Comparison of ENCODE assay signal across 14 cellular contexts in the genomic region with DNA sequence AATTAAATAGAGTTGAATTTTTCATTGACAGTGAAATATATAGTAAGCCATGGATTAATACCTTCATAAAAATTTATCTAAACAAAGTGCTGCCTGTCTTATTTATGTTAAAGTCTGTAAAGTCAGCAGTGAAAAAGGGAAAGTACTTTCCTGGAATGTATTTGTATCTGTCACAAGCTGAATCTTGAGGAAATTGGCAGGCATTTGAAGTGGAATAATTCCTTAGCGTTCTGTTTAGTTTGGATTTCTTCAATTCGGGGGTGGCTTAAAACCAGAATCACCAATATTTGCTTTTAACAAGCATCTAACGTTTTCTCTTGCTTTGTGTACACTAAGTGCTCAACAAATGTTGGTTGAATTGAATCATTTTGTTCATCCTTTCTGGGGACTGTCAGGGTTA. TPM values are rescaled to one million over a fixed set of nuclear protein-coding genes. Genes with fewer than 3 reads are reported as not detected.
DNase-seq lines count a peak whose midpoint lies in the region; ATAC-seq and TF ChIP-seq lines count a peak whose summit lies in the region.
"Had no signal": no experiment of that assay in that cellular context is flagged by ENCODE, and none has a peak within 500 bp of the region (broad histone marks: within the 10 kb centered on the region; RNA-seq: fewer than 3 reads in every experiment).

No MANE protein-coding gene starts in this region.

- H3F3A ChIP-seq in PC-3 (ENCODE audit: low read length, unreplicated experiment) = peaks cover 10% of the 10 kb centered on the region

- H3K4me2 ChIP-seq in mesenchymal stem cell (ENCODE audit: low read length, poor library complexity, severe bottlenecking) = no peak overlapping the region
- no peak overlapping the region for H3K4me2 ChIP-seq in PC-3 (ENCODE audit: low read length)

- H2BK12ac ChIP-seq in mesenchymal stem cell (ENCODE audit: low read length in 2 of 2) = no peak overlapping the region

- H3K14ac ChIP-seq in mesenchymal stem cell (ENCODE audit: low read length in 2 of 2) = no peak overlapping the region

- no peak overlapping the region for H2BK120ac ChIP-seq in mesenchymal stem cell (ENCODE audit: low read depth, low read length)

- H3K9me3 ChIP-seq in mesenchymal stem cell (ENCODE audit: control insufficient read depth, low read length) = no peaks in the 10 kb centered on the region
- H3K9me3 ChIP-seq in body of pancreas = no peaks in the 10 kb centered on the region
- no peaks in the 10 kb centered on the region for H3K9me3 ChIP-seq in PC-3 (ENCODE audit: low read length)
- H3K9me3 ChIP-seq: mucosa of descending colon, SJSA1 had no signal

- no peak overlapping the region for H4K91ac ChIP-seq in mesenchymal stem cell (ENCODE audit: low read length)

- no peak overlapping the region for H3K18ac ChIP-seq in mesenchymal stem cell (ENCODE audit: low read depth in 1 of 2, low read length in 2 of 2)

- no peaks in the 10 kb centered on the region for H3K9me3 Mint-ChIP-seq in T-helper 2 cell treated with Interferon-gamma antibody and Interleukin-4, amounts not matched to agents 5 μg/mL and 100 μg/mL, for 36 hours
- H3K9me3 Mint-ChIP-seq in activated T-helper 2 cell treated with anti-CD3 and anti-CD28 coated beads, Interferon-gamma antibody, Interleukin-2, Interleukin-4, amounts not matched to agents 10 μg/mL and 5 μg/mL and 100 μg/mL, durations not matched to agents 14 hours and 24 hours and 36 hours = no peaks in the 10 kb centered on the region
- H3K9me3 Mint-ChIP-seq: endodermal cell had no signal

- DNase-seq in T-helper 2 cell treated with Interferon-gamma antibody and Interleukin-4, amounts not matched to agents 5 μg/mL and 100 μg/mL, for 36 hours (ENCODE audit: low spot score) = no peak
- DNase-seq in T-helper 2 cell (no peak), mesenchymal stem cell (no peak), stromal cell of bone marrow (ENCODE audit: low read depth) (peak; percentile 33), body of pancreas (no peak), PC-3 (no peak), NCI-H1930 (lab: John Stamatoyannopoulos, UW) (no peak)
- DNase-seq in activated T-helper 2 cell treated with anti-CD3 and anti-CD28 coated beads, Interferon-gamma antibody, Interleukin-2, Interleukin-4, amounts not matched to agents 10 μg/mL and 5 μg/mL and 100 μg/mL, durations not matched to agents 14 hours and 24 hours and 36 hours (ENCODE audit: low spot score) = no peak
- DNase-seq: 8988T; activated CD4-positive, alpha-beta T cell treated with anti-CD3 and anti-CD28 coated beads for 48 hours; mucosa of descending colon; NCI-H526 treated with DMSO at 0.1 percent for 48 hours had no signal

- peaks cover 17% of the 10 kb centered on the region for H3K79me2 ChIP-seq in PC-3 (ENCODE audit: low read length)

- no peak overlapping the region for H3K4me3 Mint-ChIP-seq in T-helper 2 cell treated with Interferon-gamma antibody and Interleukin-4, amounts not matched to agents 5 μg/mL and 100 μg/mL, for 36 hours
- H3K4me3 Mint-ChIP-seq in activated T-helper 2 cell treated with anti-CD3 and anti-CD28 coated beads, Interferon-gamma antibody, Interleukin-2, Interleukin-4, amounts not matched to agents 10 μg/mL and 5 μg/mL and 100 μg/mL, durations not matched to agents 14 hours and 24 hours and 36 hours (ENCODE audit: low read depth) = no peak overlapping the region
- H3K4me3 Mint-ChIP-seq: endodermal cell had no signal

- no peak for TF ChIP-seq CTCF in body of pancreas (IDR thresholded peaks at IDR 0.05)
- TF ChIP-seq CTCF in PC-3 (conservative IDR thresholded peaks at IDR 0.05; ENCODE audit: low read depth, low read length) = no peak

- H3K23ac ChIP-seq in mesenchymal stem cell (ENCODE audit: low read length in 2 of 2) = no peak overlapping the region

- H3K27me3 Mint-ChIP-seq in T-helper 2 cell treated with Interferon-gamma antibody and Interleukin-4, amounts not matched to agents 5 μg/mL and 100 μg/mL, for 36 hours (ENCODE audit: low read depth) = no peaks in the 10 kb centered on the region
- H3K27me3 Mint-ChIP-seq in activated T-helper 2 cell treated with anti-CD3 and anti-CD28 coated beads, Interferon-gamma antibody, Interleukin-2, Interleukin-4, amounts not matched to agents 10 μg/mL and 5 μg/mL and 100 μg/mL, durations not matched to agents 14 hours and 24 hours and 36 hours (ENCODE audit: low read depth) = no peaks in the 10 kb centered on the region

- POLR2A ChIA-PET in PC-3 (lab: Charles Lee; ENCODE audit: unreplicated experiment) = no interaction called here

- H3K27me3 ChIP-seq in mesenchymal stem cell (ENCODE audit: control insufficient read depth in 1 of 2, insufficient read depth in 1 of 2, low read length in 2 of 2) = no peaks in the 10 kb centered on the region
- H3K27me3 ChIP-seq in body of pancreas = no peaks in the 10 kb centered on the region
- H3K27me3 ChIP-seq in PC-3 (ENCODE audit: low read length) = no peaks in the 10 kb centered on the region
- H3K27me3 ChIP-seq: SJSA1 had no signal

- CTCF ChIA-PET in PC-3 (lab: Charles Lee) = interaction anchor here (0.5 kb wide), 1 partner anchor 40 kb away, joined by 6 read pairs; no protein-coding TSS in a partner anchor

- peak overlapping the region; percentile 4 for H3K27ac Mint-ChIP-seq in T-helper 2 cell treated with Interferon-gamma antibody and Interleukin-4, amounts not matched to agents 5 μg/mL and 100 μg/mL, for 36 hours
- H3K27ac Mint-ChIP-seq in activated T-helper 2 cell treated with anti-CD3 and anti-CD28 coated beads, Interferon-gamma antibody, Interleukin-2, Interleukin-4, amounts not matched to agents 10 μg/mL and 5 μg/mL and 100 μg/mL, durations not matched to agents 14 hours and 24 hours and 36 hours = peak overlapping the region; percentile 67
- H3K27ac Mint-ChIP-seq: endodermal cell had no signal

- H3K36me3 ChIP-seq in mesenchymal stem cell (ENCODE audit: control insufficient read depth in 1 of 2, insufficient read depth in 2 of 2, low read depth in 1 of 2, low read length in 2 of 2) (peaks cover 23 to 24% of the 10 kb centered on the region in 2 experiments), body of pancreas (replicated peaks in 1 of 2; ENCODE audit: insufficient read depth in 1 of 2, low read depth in 2 of 2) (peaks cover 0 to under 1% of the 10 kb centered on the region in 2 donors), PC-3 (ENCODE audit: low read depth, low read length) (no peaks in the 10 kb centered on the region)

- H2BK5ac ChIP-seq in mesenchymal stem cell (ENCODE audit: low read depth, low read length, poor library complexity, severe bottlenecking) = no peak overlapping the region

- H3K9me2 ChIP-seq in PC-3 (replicated peaks; ENCODE audit: low read length) = no peaks in the 10 kb centered on the region

- peaks cover 7% of the 10 kb centered on the region for H3K36me3 Mint-ChIP-seq in T-helper 2 cell treated with Interferon-gamma antibody and Interleukin-4, amounts not matched to agents 5 μg/mL and 100 μg/mL, for 36 hours (ENCODE audit: low read depth)
- H3K36me3 Mint-ChIP-seq in activated T-helper 2 cell treated with anti-CD3 and anti-CD28 coated beads, Interferon-gamma antibody, Interleukin-2, Interleukin-4, amounts not matched to agents 10 μg/mL and 5 μg/mL and 100 μg/mL, durations not matched to agents 14 hours and 24 hours and 36 hours (ENCODE audit: low read depth) = peaks cover 8% of the 10 kb centered on the region

- H4K8ac ChIP-seq in mesenchymal stem cell (ENCODE audit: low read length) = no peak overlapping the region

- H3K4me1 ChIP-seq in mesenchymal stem cell (ENCODE audit: control insufficient read depth, insufficient read depth, low read depth, low read length) (peaks cover 24% of the 10 kb centered on the region), body of pancreas (peaks cover 16% of the 10 kb centered on the region), PC-3 (ENCODE audit: insufficient read depth, low read length) (peaks cover 17% of the 10 kb centered on the region)

- H3K79me1 ChIP-seq in mesenchymal stem cell (replicated peaks; ENCODE audit: low read length, poor library complexity, severe bottlenecking) = peaks cover 19% of the 10 kb centered on the region

- H3K27ac ChIP-seq in mesenchymal stem cell (ENCODE audit: low read length, poor library complexity, severe bottlenecking) = no peak overlapping the region
- H3K27ac ChIP-seq in body of pancreas = peak overlapping the region in 2 of 4 donors; percentile 52 to 85
- H3K27ac ChIP-seq in PC-3 (ENCODE audit: low read length) = no peak overlapping the region
- H3K27ac ChIP-seq: SJSA1 had no signal

- TF ChIP-seq POLR2A in body of pancreas (IDR thresholded peaks at IDR 0.05) = no peak

- no peak overlapping the region for H3K4ac ChIP-seq in mesenchymal stem cell (ENCODE audit: low read depth in 1 of 2, low read length in 2 of 2)

- BruUV-seq in PC-3 (replicated peaks; lab: Mats Ljungman, UMichigan) = no TSS peak

- ATAC-seq in body of pancreas (no peak), PC-3 (no peak)
- ATAC-seq: mucosa of descending colon had no signal

- no peaks in the 10 kb centered on the region for H4K20me1 ChIP-seq in PC-3 (ENCODE audit: low read length)

- H2AK5ac ChIP-seq in mesenchymal stem cell (ENCODE audit: low read length, severe bottlenecking) = no peak overlapping the region

- H2AFZ ChIP-seq in mesenchymal stem cell (ENCODE audit: low read depth, low read length) (no peak overlapping the region), PC-3 (ENCODE audit: low read length) (no peak overlapping the region)

- H3K9ac ChIP-seq in mesenchymal stem cell (ENCODE audit: low read length) (peak overlapping the region; percentile 90), PC-3 (ENCODE audit: low read length) (no peak overlapping the region)

- no peak overlapping the region for H2BK15ac ChIP-seq in mesenchymal stem cell (ENCODE audit: low read depth, poor library complexity, severe bottlenecking)

- H3K4me1 Mint-ChIP-seq in T-helper 2 cell treated with Interferon-gamma antibody and Interleukin-4, amounts not matched to agents 5 μg/mL and 100 μg/mL, for 36 hours (ENCODE audit: low read depth) = peaks cover 6% of the 10 kb centered on the region
- peaks cover 15% of the 10 kb centered on the region for H3K4me1 Mint-ChIP-seq in activated T-helper 2 cell treated with anti-CD3 and anti-CD28 coated beads, Interferon-gamma antibody, Interleukin-2, Interleukin-4, amounts not matched to agents 10 μg/mL and 5 μg/mL and 100 μg/mL, durations not matched to agents 14 hours and 24 hours and 36 hours (ENCODE audit: low read depth)

- intact Hi-C loops in activated T-helper 2 cell treated with anti-CD3 and anti-CD28 coated beads, Interferon-gamma antibody, Interleukin-2, Interleukin-4, amounts not matched to agents 10 μg/mL and 5 μg/mL and 100 μg/mL, durations not matched to agents 14 hours and 24 hours and 36 hours (cut with micrococcal nuclease) = no loop called here
- intact Hi-C loops in body of pancreas (cut with DNase I) = loop anchor here (10.0 kb wide), 1 partner anchor 456 kb away; no protein-coding TSS in a partner anchor
- intact Hi-C loops in PC-3 (cut with micrococcal nuclease) = loop anchor here (2.0 kb wide), 1 partner anchor 38 kb away; no protein-coding TSS in a partner anchor

- H3K4me3 ChIP-seq in mesenchymal stem cell (ENCODE audit: insufficient read depth in 1 of 2, low read depth in 1 of 2, low read length in 2 of 2) (no peak overlapping the region), body of pancreas (no peak overlapping the region), PC-3 (ENCODE audit: low read length) (no peak overlapping the region)
- H3K4me3 ChIP-seq: mucosa of descending colon, SJSA1 had no signal

- WGBS in mesenchymal stem cell = 83% methylated on average over 1 of the region's 3 CpGs
- 24 to 32% methylated on average over 3 of the region's 3 CpGs for WGBS in body of pancreas, 2 donors

RNA-seq across cellular contexts. Expression of a gene that starts 2.2 kb away (rescaled TPM):
- total RNA-seq in activated T-helper 2 cell treated with anti-CD3 and anti-CD28 coated beads, Interferon-gamma antibody, Interleukin-2, Interleukin-4, amounts not matched to agents 10 μg/mL and 5 μg/mL and 100 μg/mL, durations not matched to agents 14 hours and 24 hours and 36 hours = 27.5 and 29.4 TPM in 2 replicates
- 27.4 TPM for polyA plus RNA-seq in mesenchymal stem cell (2013, experiment 1 of 2)
- 25.0 TPM for polyA plus RNA-seq in mesenchymal stem cell (2013, experiment 2 of 2)
- 10 to 100 TPM; 31.4 to 38.2 TPM for total RNA-seq in body of pancreas
- 49.7 and 53.1 TPM in 2 replicates for total RNA-seq in PC-3 (2014; rRNA removed)

RNA-seq across cellular contexts. Expression of a gene that starts 39.3 kb away (rescaled TPM):
- total RNA-seq in activated T-helper 2 cell treated with anti-CD3 and anti-CD28 coated beads, Interferon-gamma antibody, Interleukin-2, Interleukin-4, amounts not matched to agents 10 μg/mL and 5 μg/mL and 100 μg/mL, durations not matched to agents 14 hours and 24 hours and 36 hours = 101 and 103 TPM in 2 replicates
- polyA plus RNA-seq in mesenchymal stem cell (2013, experiment 1 of 2) = 42.4 TPM
- polyA plus RNA-seq in mesenchymal stem cell (2013, experiment 2 of 2) = 40.7 TPM
- total RNA-seq in body of pancreas (10 to 100 TPM; 55.0 to 69.5 TPM), PC-3 (2014; rRNA removed) (44.2 and 47.1 TPM in 2 replicates)
